In genomic region chr6:139931746-139932145, GRCh38 we compare ENCODE assay signal across 20 cellular contexts.
DNase-seq lines count a peak whose midpoint lies in the region; ATAC-seq, FAIRE-seq and TF ChIP-seq lines count a peak whose summit lies in the region.
"Had no signal": no experiment of that assay in that cellular context is flagged by ENCODE, and none has a peak within 500 bp of the region (broad histone marks: within the 10 kb centered on the region; RNA-seq: fewer than 3 reads in every experiment).

No MANE protein-coding gene starts in this region.

- CTCF ChIA-PET in GM10248 (lab: Yijun Ruan, JAX) = no interaction called here

- FAIRE-seq in astrocyte (lab: Jason Lieb, UNC) = no peak
- FAIRE-seq: GM12892, GM18507, H54 had no signal

- no peak for ATAC-seq in GM19324 (IDR thresholded peaks at IDR 0.05; ENCODE audit: low FRiP score, unreplicated experiment)

- H3K27me3 ChIP-seq in astrocyte (ENCODE audit: insufficient read depth, low read length) = no peaks in the 10 kb centered on the region
- H3K27me3 ChIP-seq: BLaER1 treated with 17β-estradiol and CSF1 and Interleukin-3, amounts not matched to agents 10 nM and 100 nM had no signal

- H3K36me3 ChIP-seq in astrocyte (ENCODE audit: insufficient read depth, low read length) = no peaks in the 10 kb centered on the region
- H3K36me3 ChIP-seq: BLaER1 treated with 17β-estradiol and CSF1 and Interleukin-3, amounts not matched to agents 10 nM and 100 nM had no signal

- no peak overlapping the region for H3K4me3 ChIP-seq in astrocyte (ENCODE audit: insufficient read depth, low read depth, low read length)
- H3K4me3 ChIP-seq: BLaER1 treated with 17β-estradiol and CSF1 and Interleukin-3, amounts not matched to agents 10 nM and 100 nM had no signal

- H3K9me3 ChIP-seq in astrocyte (ENCODE audit: insufficient read depth, low read depth, low read length) = no peaks in the 10 kb centered on the region
- H3K9me3 ChIP-seq: BLaER1 treated with 17β-estradiol and CSF1 and Interleukin-3, amounts not matched to agents 10 nM and 100 nM had no signal

- H3K27ac ChIP-seq in astrocyte (ENCODE audit: low read depth, low read length) = no peak overlapping the region
- H3K27ac ChIP-seq: BLaER1 treated with 17β-estradiol and CSF1 and Interleukin-3, amounts not matched to agents 10 nM and 100 nM had no signal

- no peak overlapping the region for H2AFZ ChIP-seq in astrocyte (ENCODE audit: low read depth, low read length)

- in situ Hi-C loops in G401 (cut with HindIII; ENCODE audit: low sequenced_read_pairs) = no loop called here

- H3K9ac ChIP-seq in astrocyte (ENCODE audit: low read length) = no peak overlapping the region
- H3K9ac ChIP-seq: BLaER1 treated with 17β-estradiol and CSF1 and Interleukin-3, amounts not matched to agents 10 nM and 100 nM had no signal

- no peaks in the 10 kb centered on the region for H3K36me3 Mint-ChIP-seq in astrocyte (ENCODE audit: low read depth, unreplicated experiment)
- H3K36me3 Mint-ChIP-seq in osteocyte (ENCODE audit: unreplicated experiment) = no peaks in the 10 kb centered on the region
- H3K36me3 Mint-ChIP-seq in activated T-helper 2 cell treated with anti-CD3 and anti-CD28 coated beads, Interferon-gamma antibody, Interleukin-2, Interleukin-4, amounts not matched to agents 10 μg/mL and 5 μg/mL and 100 μg/mL, durations not matched to agents 14 hours and 24 hours and 36 hours (ENCODE audit: low read depth) = no peaks in the 10 kb centered on the region

- H3K79me2 ChIP-seq in astrocyte (ENCODE audit: insufficient read depth, low read length) = no peaks in the 10 kb centered on the region

- no peak overlapping the region for H3K4me3 Mint-ChIP-seq in astrocyte (ENCODE audit: unreplicated experiment)
- no peak overlapping the region for H3K4me3 Mint-ChIP-seq in osteocyte (ENCODE audit: unreplicated experiment)
- H3K4me3 Mint-ChIP-seq in activated T-helper 2 cell treated with anti-CD3 and anti-CD28 coated beads, Interferon-gamma antibody, Interleukin-2, Interleukin-4, amounts not matched to agents 10 μg/mL and 5 μg/mL and 100 μg/mL, durations not matched to agents 14 hours and 24 hours and 36 hours (ENCODE audit: low read depth) = no peak overlapping the region

- DNase-seq in G401 (ENCODE audit: low spot score) (peak; percentile 39), astrocyte (ENCODE audit: low read depth) (no peak), glomerular visceral epithelial cell (ENCODE audit: extremely low spot score) (peak; percentile 17), osteocyte (ENCODE audit: extremely low spot score, unreplicated experiment) (no peak), GM10248 (ENCODE audit: extremely low spot score) (no peak)
- no peak for DNase-seq in activated T-helper 2 cell treated with anti-CD3 and anti-CD28 coated beads, Interferon-gamma antibody, Interleukin-2, Interleukin-4, amounts not matched to agents 10 μg/mL and 5 μg/mL and 100 μg/mL, durations not matched to agents 14 hours and 24 hours and 36 hours (ENCODE audit: low spot score)
- DNase-seq in activated CD4-positive, alpha-beta T cell treated with anti-CD3 and anti-CD28 coated beads for 4 hours = no peak
- DNase-seq: MM.1S, NCI-H1092, NCI-H1436 treated with DMSO at 0.1 percent for 48 hours, NCI-H2029, NCI-H345, NCI-H524 treated with DMSO at 0.1 percent for 48 hours, RPMI8226, SIG-M5 had no signal

- POLR2A ChIA-PET in GM10248 (lab: Yijun Ruan, JAX) = no interaction called here

- H3K4me2 ChIP-seq in astrocyte (ENCODE audit: low read length) = no peak overlapping the region
- H3K4me2 ChIP-seq: BLaER1 treated with 17β-estradiol and CSF1 and Interleukin-3, amounts not matched to agents 10 nM and 100 nM had no signal

- no peaks in the 10 kb centered on the region for H3K9me3 Mint-ChIP-seq in astrocyte (ENCODE audit: unreplicated experiment)
- no peaks in the 10 kb centered on the region for H3K9me3 Mint-ChIP-seq in osteocyte (ENCODE audit: unreplicated experiment)
- H3K9me3 Mint-ChIP-seq in activated T-helper 2 cell treated with anti-CD3 and anti-CD28 coated beads, Interferon-gamma antibody, Interleukin-2, Interleukin-4, amounts not matched to agents 10 μg/mL and 5 μg/mL and 100 μg/mL, durations not matched to agents 14 hours and 24 hours and 36 hours = no peaks in the 10 kb centered on the region

- H3K27me3 Mint-ChIP-seq in astrocyte (ENCODE audit: low read depth, unreplicated experiment) = no peaks in the 10 kb centered on the region
- H3K27me3 Mint-ChIP-seq in osteocyte (ENCODE audit: unreplicated experiment) = no peaks in the 10 kb centered on the region
- H3K27me3 Mint-ChIP-seq in activated T-helper 2 cell treated with anti-CD3 and anti-CD28 coated beads, Interferon-gamma antibody, Interleukin-2, Interleukin-4, amounts not matched to agents 10 μg/mL and 5 μg/mL and 100 μg/mL, durations not matched to agents 14 hours and 24 hours and 36 hours (ENCODE audit: low read depth) = no peaks in the 10 kb centered on the region

- intact Hi-C loops in activated T-helper 2 cell treated with anti-CD3 and anti-CD28 coated beads, Interferon-gamma antibody, Interleukin-2, Interleukin-4, amounts not matched to agents 10 μg/mL and 5 μg/mL and 100 μg/mL, durations not matched to agents 14 hours and 24 hours and 36 hours (cut with micrococcal nuclease) = no loop called here

- H4K20me1 ChIP-seq in astrocyte (ENCODE audit: insufficient read depth, low read length) = no peaks in the 10 kb centered on the region
- H4K20me1 ChIP-seq: BLaER1 treated with 17β-estradiol and CSF1 and Interleukin-3, amounts not matched to agents 10 nM and 100 nM had no signal

- no peak for TF ChIP-seq CTCF in astrocyte (IDR thresholded peaks at IDR 0.05; ENCODE audit: insufficient read depth, low read depth, low read length)
- no peak for TF ChIP-seq CTCF in osteocyte (IDR thresholded peaks at IDR 0.05)
- no peak for TF ChIP-seq CTCF in GM10248 (IDR thresholded peaks at IDR 0.05; ENCODE audit: control extremely low read depth, extremely low read depth, low read depth, missing control alignments)

- H3K27ac Mint-ChIP-seq in astrocyte (ENCODE audit: unreplicated experiment) = peak overlapping the region; percentile 14
- H3K27ac Mint-ChIP-seq in osteocyte (ENCODE audit: unreplicated experiment) = peak overlapping the region; percentile 39
- no peak overlapping the region for H3K27ac Mint-ChIP-seq in activated T-helper 2 cell treated with anti-CD3 and anti-CD28 coated beads, Interferon-gamma antibody, Interleukin-2, Interleukin-4, amounts not matched to agents 10 μg/mL and 5 μg/mL and 100 μg/mL, durations not matched to agents 14 hours and 24 hours and 36 hours

- peaks cover 6% of the 10 kb centered on the region for H3K4me1 ChIP-seq in astrocyte (ENCODE audit: insufficient read depth, low read length)

- H3K4me1 Mint-ChIP-seq in astrocyte (ENCODE audit: low read depth, unreplicated experiment) (peaks cover 13% of the 10 kb centered on the region), osteocyte (ENCODE audit: unreplicated experiment) (peaks cover 22% of the 10 kb centered on the region)
- no peaks in the 10 kb centered on the region for H3K4me1 Mint-ChIP-seq in activated T-helper 2 cell treated with anti-CD3 and anti-CD28 coated beads, Interferon-gamma antibody, Interleukin-2, Interleukin-4, amounts not matched to agents 10 μg/mL and 5 μg/mL and 100 μg/mL, durations not matched to agents 14 hours and 24 hours and 36 hours (ENCODE audit: low read depth)

Comparison
In these comparisons a context has a peak if more than half of its experiments do, and no peak if none do; other contexts are left out.
1. DNase-seq: peak in G401 (single experiment) and glomerular visceral epithelial cell (single experiment); none in astrocyte (single experiment), osteocyte (single experiment), activated T-helper 2 cell treated with anti-CD3 and anti-CD28 coated beads, Interferon-gamma antibody, Interleukin-2, Interleukin-4, amounts not matched to agents 10 μg/mL and 5 μg/mL and 100 μg/mL, durations not matched to agents 14 hours and 24 hours and 36 hours (single experiment), activated CD4-positive, alpha-beta T cell treated with anti-CD3 and anti-CD28 coated beads for 4 hours (0 of 2) and GM10248 (single experiment).